23 cellular contexts compared by ENCODE assay signal in genomic region chr4:11214281-11214680, GRCh38.
"Had no signal": no experiment of that assay in that cellular context is flagged by ENCODE, and none has a peak within 500 bp of the region (broad histone marks: within the 10 kb centered on the region; RNA-seq: fewer than 3 reads in every experiment).

No MANE protein-coding gene starts in this region.

- H3K36me3 Mint-ChIP-seq: activated naive CD4-positive, alpha-beta T cell treated with anti-CD3 and anti-CD28 coated beads, Interleukin-2, amount 50 U/mL, for 24 hours had no signal

- H3K9me3 Mint-ChIP-seq: activated CD8-positive, alpha-beta T cell treated with anti-CD3 and anti-CD28 coated beads for 36 hours; activated naive CD4-positive, alpha-beta T cell treated with anti-CD3 and anti-CD28 coated beads, Interleukin-2, amount 50 U/mL, for 24 hours had no signal

- DNase-seq: activated CD4-positive, CD25-positive, alpha-beta regulatory T cell; activated CD8-positive, alpha-beta memory T cell treated with anti-CD3 and anti-CD28 coated beads, Interleukin-2, amount 50 U/mL, for 48 hours; activated CD8-positive, alpha-beta T cell treated with anti-CD3 and anti-CD28 coated beads for 36 hours; activated effector memory CD4-positive, alpha-beta T cell treated with Interleukin-2 at 50 U/mL for 16 hours; activated naive CD4-positive, alpha-beta T cell; activated T-cell treated with anti-CD3 and anti-CD28 coated beads, Interleukin-2, amount 50 U/mL, for 1 hour; amniotic stem cell; body of pancreas; central memory CD4-positive, alpha-beta T cell; Karpas-422; MM.1S; NCI-H1105 treated with DMSO at 0.1 percent for 48 hours; NCI-H1930; NCI-H2171 treated with DMSO at 0.1 percent for 48 hours; NCI-H226; NCI-H82; T-helper 1 cell had no signal

- ATAC-seq: activated CD8-positive, alpha-beta T cell treated with anti-CD3 and anti-CD28 coated beads for 36 hours; body of pancreas had no signal

- H3K27me3 ChIP-seq: ascending aorta, body of pancreas had no signal

- H3K9me3 ChIP-seq: ascending aorta, body of pancreas had no signal

- H3K27ac ChIP-seq: ascending aorta, body of pancreas, SK-N-MC, VCaP had no signal

- FAIRE-seq: bronchial epithelial cell had no signal

- H3K4me1 ChIP-seq: ascending aorta, body of pancreas had no signal

- H3K36me3 ChIP-seq: ascending aorta had no signal

- H3K4me3 ChIP-seq: ascending aorta, body of pancreas, SK-N-MC had no signal

- H3K4me1 Mint-ChIP-seq: activated naive CD4-positive, alpha-beta T cell treated with anti-CD3 and anti-CD28 coated beads, Interleukin-2, amount 50 U/mL, for 24 hours had no signal

- H3K4me3 Mint-ChIP-seq: activated CD8-positive, alpha-beta T cell treated with anti-CD3 and anti-CD28 coated beads for 36 hours; activated naive CD4-positive, alpha-beta T cell treated with anti-CD3 and anti-CD28 coated beads, Interleukin-2, amount 50 U/mL, for 24 hours; activated T-helper 1 cell treated with anti-CD3 and anti-CD28 coated beads, Interleukin-12 subunit alpha, Interleukin-12 subunit beta, Interleukin-2, Interleukin-4 antibody, amounts not matched to agents 30 ng/mL and 10 ng/mL and 1 ng/mL, durations not matched to agents 14 hours and 24 hours and 36 hours had no signal
